Comparison of ENCODE assay signal across 18 cellular contexts in genomic region chrY:14246921-14247320, GRCh38.
DNase-seq lines count a peak whose midpoint lies in the region; ATAC-seq, FAIRE-seq and TF ChIP-seq lines count a peak whose summit lies in the region.
"Had no signal": no experiment of that assay in that cellular context is flagged by ENCODE, and none has a peak within 500 bp of the region (broad histone marks: within the 10 kb centered on the region; RNA-seq: fewer than 3 reads in every experiment).

No MANE protein-coding gene starts in this region.

- peak; percentile 80 for FAIRE-seq in GM19239 (lab: Jason Lieb, UNC)

- TF ChIP-seq CTCF in ovary (IDR thresholded peaks at IDR 0.05) (no peak), lower lobe of right lung (IDR thresholded peaks at IDR 0.05) (no peak)

- no peak for ATAC-seq in Right ventricle myocardium inferior
- no peak for ATAC-seq in lower lobe of right lung

- H3K27me3 ChIP-seq in ovary: no peaks in the 10 kb centered on the region
- no peaks in the 10 kb centered on the region for H3K27me3 ChIP-seq in lower lobe of right lung (ENCODE audit: low read depth)
- H3K27me3 ChIP-seq: SJSA1 had no signal

- intact Hi-C loops in Right ventricle myocardium inferior (cut with DNase I): no loop called here
- intact Hi-C loops in ovary (cut with DNase I): no loop called here
- intact Hi-C loops in lower lobe of right lung (cut with DNase I): no loop called here

- no peaks in the 10 kb centered on the region for H3K9me3 ChIP-seq in ovary
- H3K9me3 ChIP-seq in lower lobe of right lung: no peaks in the 10 kb centered on the region
- H3K9me3 ChIP-seq: Caco-2, SJSA1 had no signal

- DNase-seq in GM19239 (ENCODE audit: insufficient read length, low spot score) (no peak), NCI-H2196 (lab: John Stamatoyannopoulos, UW; ENCODE audit: unreplicated experiment) (peak; percentile 49), glomerular visceral epithelial cell (ENCODE audit: extremely low spot score) (peak; percentile 49), putamen (ENCODE audit: low spot score) (peak; percentile 33), Right ventricle myocardium inferior (ENCODE audit: missing footprints) (no peak), CD1c-positive myeloid dendritic cell (ENCODE audit: extremely low spot score) (no peak), ovary (no peak), lower lobe of right lung (no peak)
- DNase-seq: ACHN; AML-193; Caco-2; CD4-positive, CD25-positive, alpha-beta regulatory T cell; DMS53; HCEC 1CT; NCI-H1417; NCI-H2029; NCI-H748 treated with DMSO at 0.1 percent for 48 hours had no signal

- H3K36me3 ChIP-seq in ovary (no peaks in the 10 kb centered on the region), lower lobe of right lung (no peaks in the 10 kb centered on the region)
- H3K36me3 ChIP-seq: SJSA1 had no signal

- TF ChIP-seq EP300 in ovary (IDR thresholded peaks at IDR 0.05): no peak

- no peak for TF ChIP-seq POLR2A in ovary (IDR thresholded peaks at IDR 0.05)

- H3K27ac ChIP-seq in ovary (no peak overlapping the region), lower lobe of right lung (no peak overlapping the region)
- H3K27ac ChIP-seq: SJSA1 had no signal

- H3K4me3 ChIP-seq in ovary (no peak overlapping the region), lower lobe of right lung (no peak overlapping the region)
- H3K4me3 ChIP-seq: SJSA1 had no signal

- no CpG with 5 or more reads among the region's 4 CpGs for WGBS in ovary, 3 donors

- H3K4me1 ChIP-seq in ovary (ENCODE audit: insufficient read depth) (no peaks in the 10 kb centered on the region), lower lobe of right lung (no peaks in the 10 kb centered on the region)
- H3K4me1 ChIP-seq: Caco-2, SJSA1 had no signal

Comparison
In these comparisons a context has a peak if more than half of its experiments do, and no peak if none do; other contexts are left out.
1. DNase-seq: peak in NCI-H2196 (single experiment), glomerular visceral epithelial cell (single experiment) and putamen (single experiment); none in GM19239 (single experiment), Right ventricle myocardium inferior (single experiment), CD1c-positive myeloid dendritic cell (single experiment), ovary (0 of 5) and lower lobe of right lung (single experiment).